Comparison of ENCODE assay signal across 1 cellular context in the genomic region with DNA sequence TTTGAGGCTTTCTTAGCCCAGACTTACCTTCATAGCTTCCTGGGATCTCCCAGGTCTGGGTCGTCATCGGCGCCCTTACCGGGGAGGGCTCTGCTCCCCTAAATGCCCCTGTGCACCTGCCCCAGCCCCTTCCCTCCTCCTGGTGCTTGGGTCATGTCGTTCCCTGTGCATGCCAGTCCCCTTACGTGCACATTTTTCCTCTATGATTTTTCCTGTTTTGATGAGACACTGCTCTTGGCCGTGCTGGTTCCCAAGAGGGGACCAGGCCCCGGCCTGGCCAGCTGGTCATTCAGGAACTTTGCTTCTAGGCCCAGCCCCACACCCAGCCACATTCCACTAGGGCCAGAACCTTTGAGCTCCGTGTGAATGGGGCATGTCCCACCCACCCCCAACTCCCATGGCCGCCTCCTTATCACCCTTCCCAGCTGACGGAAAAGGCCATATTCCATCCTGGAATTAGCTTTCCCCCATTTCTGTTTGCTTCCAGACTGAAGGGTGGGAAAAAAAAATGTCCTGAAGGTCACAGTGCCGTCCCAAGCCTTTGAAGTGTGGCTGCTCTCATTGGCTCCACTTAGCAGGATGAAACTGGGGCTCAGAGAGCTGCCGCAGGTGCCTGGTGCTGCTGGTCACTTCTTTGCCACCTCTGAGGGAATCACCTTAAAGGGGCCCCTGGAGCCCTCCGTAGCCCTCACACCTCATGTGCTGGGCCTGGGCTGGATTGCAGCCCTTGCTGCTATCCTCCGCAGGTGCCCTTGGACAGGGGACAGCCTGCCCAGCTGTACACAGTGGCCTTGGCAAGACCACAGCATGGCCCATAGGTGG.
TF ChIP-seq lines count a peak whose summit lies in the region.

No MANE protein-coding gene starts in this region.

TF ChIP-seq in HepG2, 621 proteins besides CTCF, POLR2A, EP300 and RAD21 (continued from another document and continues in another):
- TF ChIP-seq CC2D1A (CRISPR knock-in tag; IDR thresholded peaks at IDR 0.05), result no peak
- TF ChIP-seq ZNF619 (CRISPR knock-in tag; IDR thresholded peaks at IDR 0.05), result no peak
- TF ChIP-seq ZBTB39 (CRISPR knock-in tag; IDR thresholded peaks at IDR 0.05), result no peak; the same call in 1 of the 2 replicates
- TF ChIP-seq, protein P1, sequence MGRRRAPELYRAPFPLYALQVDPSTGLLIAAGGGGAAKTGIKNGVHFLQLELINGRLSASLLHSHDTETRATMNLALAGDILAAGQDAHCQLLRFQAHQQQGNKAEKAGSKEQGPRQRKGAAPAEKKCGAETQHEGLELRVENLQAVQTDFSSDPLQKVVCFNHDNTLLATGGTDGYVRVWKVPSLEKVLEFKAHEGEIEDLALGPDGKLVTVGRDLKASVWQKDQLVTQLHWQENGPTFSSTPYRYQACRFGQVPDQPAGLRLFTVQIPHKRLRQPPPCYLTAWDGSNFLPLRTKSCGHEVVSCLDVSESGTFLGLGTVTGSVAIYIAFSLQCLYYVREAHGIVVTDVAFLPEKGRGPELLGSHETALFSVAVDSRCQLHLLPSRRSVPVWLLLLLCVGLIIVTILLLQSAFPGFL (CRISPR knock-in tag; IDR thresholded peaks at IDR 0.05), result no peak
- no peak for TF ChIP-seq ZNF607 (CRISPR knock-in tag; IDR thresholded peaks at IDR 0.05; ENCODE audit: borderline replicate concordance)
- peak; percentile 57; the same call in 1 of the 2 replicates for TF ChIP-seq ZMAT3 (CRISPR knock-in tag; conservative IDR thresholded peaks at IDR 0.05)
- TF ChIP-seq, protein P2, sequence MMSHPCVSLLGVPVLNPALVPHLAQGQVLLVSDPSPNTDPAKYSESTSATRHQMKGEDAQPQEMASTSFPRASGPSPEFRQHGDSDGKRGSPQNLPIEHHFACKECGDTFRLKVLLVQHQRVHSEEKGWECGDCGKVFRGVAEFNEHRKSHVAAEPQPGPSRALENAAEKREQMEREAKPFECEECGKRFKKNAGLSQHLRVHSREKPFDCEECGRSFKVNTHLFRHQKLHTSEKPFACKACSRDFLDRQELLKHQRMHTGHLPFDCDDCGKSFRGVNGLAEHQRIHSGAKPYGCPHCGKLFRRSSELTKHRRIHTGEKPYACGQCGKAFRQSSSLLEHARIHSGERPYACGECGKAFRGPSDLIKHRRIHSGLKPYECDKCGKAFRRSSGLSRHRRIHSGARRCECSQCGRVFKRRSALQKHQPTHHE (CRISPR knock-in tag; IDR thresholded peaks at IDR 0.05; ENCODE audit: borderline replicate concordance), result peak; percentile 59; the same call in 1 of the 2 replicates
- TF ChIP-seq ZNF576 (CRISPR knock-in tag; IDR thresholded peaks at IDR 0.05), result peak; percentile 27; the same call in 1 of the 2 replicates
- TF ChIP-seq ZIK1 (CRISPR knock-in tag; IDR thresholded peaks at IDR 0.05; ENCODE audit: borderline replicate concordance, low read depth), result no peak
- TF ChIP-seq, protein P3, sequence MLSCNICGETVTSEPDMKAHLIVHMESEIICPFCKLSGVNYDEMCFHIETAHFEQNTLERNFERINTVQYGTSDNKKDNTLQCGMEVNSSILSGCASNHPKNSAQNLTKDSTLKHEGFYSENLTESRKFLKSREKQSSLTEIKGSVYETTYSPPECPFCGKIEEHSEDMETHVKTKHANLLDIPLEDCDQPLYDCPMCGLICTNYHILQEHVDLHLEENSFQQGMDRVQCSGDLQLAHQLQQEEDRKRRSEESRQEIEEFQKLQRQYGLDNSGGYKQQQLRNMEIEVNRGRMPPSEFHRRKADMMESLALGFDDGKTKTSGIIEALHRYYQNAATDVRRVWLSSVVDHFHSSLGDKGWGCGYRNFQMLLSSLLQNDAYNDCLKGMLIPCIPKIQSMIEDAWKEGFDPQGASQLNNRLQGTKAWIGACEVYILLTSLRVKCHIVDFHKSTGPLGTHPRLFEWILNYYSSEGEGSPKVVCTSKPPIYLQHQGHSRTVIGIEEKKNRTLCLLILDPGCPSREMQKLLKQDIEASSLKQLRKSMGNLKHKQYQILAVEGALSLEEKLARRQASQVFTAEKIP (CRISPR knock-in tag; IDR thresholded peaks at IDR 0.05; ENCODE audit: borderline replicate concordance), result no peak
- no peak for TF ChIP-seq NFIB (CRISPR knock-in tag; IDR thresholded peaks at IDR 0.05; ENCODE audit: borderline replicate concordance)
- 0 out of 2 replicates have a peak, but pooled peaks have one; percentile 43 for TF ChIP-seq ZZZ3 (CRISPR knock-in tag; IDR thresholded peaks at IDR 0.05; ENCODE audit: borderline replicate concordance)
- TF ChIP-seq PHF5A (CRISPR knock-in tag; IDR thresholded peaks at IDR 0.05; ENCODE audit: low read depth, unreplicated experiment), result no peak
- no peak for TF ChIP-seq ZNF530 (CRISPR knock-in tag; IDR thresholded peaks at IDR 0.05; ENCODE audit: low read depth)
- no peak for TF ChIP-seq ZNF652 (CRISPR knock-in tag; IDR thresholded peaks at IDR 0.05; ENCODE audit: borderline replicate concordance, low read depth)
- TF ChIP-seq ZNF337 (CRISPR knock-in tag; IDR thresholded peaks at IDR 0.05; ENCODE audit: borderline replicate concordance, low read depth), result peak; percentile 31; the same call in 1 of the 2 replicates
- TF ChIP-seq KMT2B (CRISPR knock-in tag; IDR thresholded peaks at IDR 0.05), result peak; percentile 17
- peak; percentile 94 for TF ChIP-seq ASH2L (IDR thresholded peaks at IDR 0.05; ENCODE audit: insufficient read length, low read depth, low read length)
- TF ChIP-seq, protein P4, sequence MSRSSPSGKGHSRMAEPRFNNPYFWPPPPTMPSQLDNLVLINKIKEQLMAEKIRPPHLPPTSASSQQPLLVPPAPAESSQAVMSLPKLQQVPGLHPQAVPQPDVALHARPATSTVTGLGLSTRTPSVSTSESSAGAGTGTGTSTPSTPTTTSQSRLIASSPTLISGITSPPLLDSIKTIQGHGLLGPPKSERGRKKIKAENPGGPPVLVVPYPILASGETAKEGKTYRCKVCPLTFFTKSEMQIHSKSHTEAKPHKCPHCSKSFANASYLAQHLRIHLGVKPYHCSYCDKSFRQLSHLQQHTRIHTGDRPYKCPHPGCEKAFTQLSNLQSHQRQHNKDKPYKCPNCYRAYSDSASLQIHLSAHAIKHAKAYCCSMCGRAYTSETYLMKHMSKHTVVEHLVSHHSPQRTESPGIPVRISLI (CRISPR knock-in tag; IDR thresholded peaks at IDR 0.05; ENCODE audit: borderline replicate concordance), result peak; percentile 99
- peak; percentile 80 for TF ChIP-seq ZHX2 (IDR thresholded peaks at IDR 0.05; ENCODE audit: low read depth)
- TF ChIP-seq ZHX2 (CRISPR knock-in tag; IDR thresholded peaks at IDR 0.05; ENCODE audit: borderline replicate concordance), result no peak; the same call in 1 of the 2 replicates
- no peak for TF ChIP-seq FOXA1 (IDR thresholded peaks at IDR 0.05)
- TF ChIP-seq FOXA1 (CRISPR knock-in tag; IDR thresholded peaks at IDR 0.05), result no peak; the same call in 1 of the 2 replicates
- no peak for TF ChIP-seq ZNF17 (CRISPR knock-in tag; IDR thresholded peaks at IDR 0.05)
- TF ChIP-seq ZNF18 (CRISPR knock-in tag; IDR thresholded peaks at IDR 0.05; ENCODE audit: insufficient replicate concordance), result no peak
- TF ChIP-seq, protein P5, sequence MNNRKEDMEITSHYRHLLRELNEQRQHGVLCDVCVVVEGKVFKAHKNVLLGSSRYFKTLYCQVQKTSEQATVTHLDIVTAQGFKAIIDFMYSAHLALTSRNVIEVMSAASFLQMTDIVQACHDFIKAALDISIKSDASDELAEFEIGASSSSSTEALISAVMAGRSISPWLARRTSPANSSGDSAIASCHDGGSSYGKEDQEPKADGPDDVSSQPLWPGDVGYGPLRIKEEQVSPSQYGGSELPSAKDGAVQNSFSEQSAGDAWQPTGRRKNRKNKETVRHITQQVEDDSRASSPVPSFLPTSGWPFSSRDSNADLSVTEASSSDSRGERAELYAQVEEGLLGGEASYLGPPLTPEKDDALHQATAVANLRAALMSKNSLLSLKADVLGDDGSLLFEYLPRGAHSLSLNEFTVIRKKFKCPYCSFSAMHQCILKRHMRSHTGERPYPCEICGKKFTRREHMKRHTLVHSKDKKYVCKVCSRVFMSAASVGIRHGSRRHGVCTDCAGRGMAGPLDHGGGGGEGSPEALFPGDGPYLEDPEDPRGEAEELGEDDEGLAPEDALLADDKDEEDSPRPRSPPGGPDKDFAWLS (CRISPR knock-in tag; IDR thresholded peaks at IDR 0.05; ENCODE audit: borderline replicate concordance), result peak; percentile 93; the same call in 1 of the 2 replicates
- no peak for TF ChIP-seq RFX3 (CRISPR knock-in tag; IDR thresholded peaks at IDR 0.05)
- TF ChIP-seq RNF219 (CRISPR knock-in tag; IDR thresholded peaks at IDR 0.05), result peak; percentile 94; the same call in 1 of the 2 replicates
- TF ChIP-seq, protein P6, sequence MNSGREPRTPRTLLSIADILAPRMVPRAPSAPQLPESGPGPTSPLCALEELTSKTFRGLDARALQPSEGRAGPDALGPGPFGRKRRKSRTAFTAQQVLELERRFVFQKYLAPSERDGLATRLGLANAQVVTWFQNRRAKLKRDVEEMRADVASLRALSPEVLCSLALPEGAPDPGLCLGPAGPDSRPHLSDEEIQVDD (CRISPR knock-in tag; IDR thresholded peaks at IDR 0.05; ENCODE audit: borderline replicate concordance), result no peak
